23 cellular contexts compared by ENCODE assay signal in genomic region chr6:38856490-38856889, GRCh38.
"Had no signal": no experiment of that assay in that cellular context is flagged by ENCODE, and none has a peak within 500 bp of the region (broad histone marks: within the 10 kb centered on the region; RNA-seq: fewer than 3 reads in every experiment).

No MANE protein-coding gene starts in this region.

- DNase-seq: naive thymus-derived CD4-positive, alpha-beta T cell; natural killer cell; occipital lobe; posterior cingulate gyrus; psoas muscle; right cardiac atrium; stimulated activated CD4-positive, alpha-beta T cell treated with anti-CD3 and anti-CD28 coated beads, Interleukin-15, amount 100 ng/mL, for 24 hours; stimulated activated CD4-positive, alpha-beta T cell treated with anti-CD3 and anti-CD28 coated beads, Interleukin-2, amount 100 ng/mL, for 24 hours; stimulated activated CD4-positive, alpha-beta T cell treated with anti-CD3 and anti-CD28 coated beads, Interleukin-2, amount 100 ng/mL, for 48 hours; stimulated activated CD4-positive, alpha-beta T cell treated with anti-CD3 and anti-CD28 coated beads, Interleukin-4, amount 100 ng/mL, for 24 hours; stimulated activated naive B cell treated with anti-CD40 and anti-IgM and Interleukin-4, amounts not matched to agents 10 μg/mL and 1 μg/mL and 100 μg/mL, for 72 hours; stimulated activated naive CD4-positive, alpha-beta T cell treated with Interleukin-2 at 50 U/mL for 16 hours; stomach; tibial artery; transverse colon; upper lobe of left lung had no signal

- H3K27ac ChIP-seq: neural progenitor cell, parathyroid adenoma, psoas muscle, skin epidermis, stomach, tibial artery, transverse colon, upper lobe of left lung, vagina had no signal

- FAIRE-seq: urothelium cell line had no signal

- H3K9ac ChIP-seq: neural progenitor cell, parathyroid adenoma had no signal

- ATAC-seq: naive thymus-derived CD4-positive, alpha-beta T cell; natural killer cell; psoas muscle; right cardiac atrium; sciatic nerve; stimulated activated effector memory CD8-positive, alpha-beta T cell treated with anti-CD3 and anti-CD28 coated beads, Interleukin-12 subunit alpha, Interleukin-12 subunit beta, amount 100 ng/mL, for 72 hours; stimulated activated naive B cell treated with anti-CD40 and anti-IgM and Interleukin-4, amounts not matched to agents 10 μg/mL and 1 μg/mL and 100 μg/mL, for 72 hours had no signal

- H3K27me3 ChIP-seq: neural progenitor cell, stomach, tibial artery, upper lobe of left lung, vagina had no signal

- H3K4me2 ChIP-seq: neural progenitor cell had no signal

- H3K9me3 ChIP-seq: psoas muscle, stomach, tibial artery, transverse colon, upper lobe of left lung, vagina had no signal

- H2AFZ ChIP-seq: neural progenitor cell, parathyroid adenoma had no signal

- H3K4me1 ChIP-seq: neural progenitor cell, parathyroid adenoma, psoas muscle, stomach, tibial artery, transverse colon, upper lobe of left lung, vagina had no signal

- H3K79me2 ChIP-seq: parathyroid adenoma had no signal

- H3K36me3 ChIP-seq: neural progenitor cell, stomach, tibial artery, transverse colon, upper lobe of left lung, vagina had no signal

- H3K4me3 ChIP-seq: neural progenitor cell, psoas muscle, skin epidermis, stomach, tibial artery, transverse colon, upper lobe of left lung, vagina had no signal
